ENCODE assay signal across 18 cellular contexts in the genomic region with DNA sequence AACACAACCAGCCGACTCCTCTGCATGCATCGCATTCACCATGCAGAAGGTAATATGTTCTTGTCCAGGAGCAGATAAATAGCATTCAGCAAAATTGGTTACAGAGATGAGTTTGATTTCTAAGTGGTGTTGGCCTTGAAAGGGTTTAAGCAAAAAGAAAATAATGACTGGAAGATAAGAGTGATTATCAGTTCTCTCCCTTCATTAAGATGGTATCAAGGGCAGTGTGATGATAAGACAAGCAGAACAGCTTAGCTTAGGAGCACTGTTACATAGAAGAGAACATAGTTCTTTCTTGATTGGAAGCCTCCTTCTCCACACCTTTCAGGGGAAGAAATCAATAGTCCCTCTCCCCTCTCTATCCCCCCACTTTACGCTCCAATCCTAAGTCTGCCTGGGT.
DNase-seq lines count a peak whose midpoint lies in the region; ATAC-seq and TF ChIP-seq lines count a peak whose summit lies in the region.
"Had no signal": no experiment of that assay in that cellular context is flagged by ENCODE, and none has a peak within 500 bp of the region (broad histone marks: within the 10 kb centered on the region; RNA-seq: fewer than 3 reads in every experiment).

No MANE protein-coding gene starts in this region.

- DNase-seq in activated CD8-positive, alpha-beta T cell treated with anti-CD3 and anti-CD28 coated beads for 36 hours, result no peak
- DNase-seq in activated CD8-positive, alpha-beta T cell treated with anti-CD3 and anti-CD28 coated beads, Interleukin-2, amount 10 ng/mL, durations not matched to agents 7 days and 5 days, result no peak
- DNase-seq in T-helper 17 cell (no peak), memory B cell (ENCODE audit: low spot score in 2 of 2) (no peak), left lobe of liver (ENCODE audit: low spot score) (no peak), NOMO-1 treated with dmso at 0.1 percent for 144 hours (lab: John Stamatoyannopoulos, UW; ENCODE audit: unreplicated experiment) (no peak)
- no peak for DNase-seq in stimulated activated effector memory CD8-positive, alpha-beta T cell treated with anti-CD3 and anti-CD28 coated beads, Interleukin-12 subunit alpha, Interleukin-12 subunit beta, amount 100 ng/mL, for 72 hours (ENCODE audit: low spot score in 2 of 2)
- DNase-seq: GF-D8, H9, NCI-H1105, NCI-H146, NCI-H2029 treated with DMSO at 0.1 percent for 48 hours, NCI-H510A treated with DMSO at 0.1 percent for 48 hours, NCI-H748 treated with DMSO at 0.1 percent for 48 hours, Right ventricle myocardium superior had no signal

- ATAC-seq in activated CD8-positive, alpha-beta T cell treated with anti-CD3 and anti-CD28 coated beads for 36 hours, result no peak
- ATAC-seq in activated CD8-positive, alpha-beta T cell treated with anti-CD3 and anti-CD28 coated beads, Interleukin-2, amount 10 ng/mL, durations not matched to agents 7 days and 5 days, result no peak
- ATAC-seq in T-helper 17 cell (no peak), memory B cell (ENCODE audit: low read depth) (no peak), HG03159 (IDR thresholded peaks at IDR 0.05; ENCODE audit: unreplicated experiment) (no peak), left lobe of liver (no peak)
- ATAC-seq in stimulated activated effector memory CD8-positive, alpha-beta T cell treated with anti-CD3 and anti-CD28 coated beads, Interleukin-12 subunit alpha, Interleukin-12 subunit beta, amount 100 ng/mL, for 72 hours, result no peak

- H3K9me3 ChIP-seq in T-helper 17 cell (ENCODE audit: control insufficient read depth, low read length, poor library complexity, severe bottlenecking), result no peaks in the 10 kb centered on the region

- H3K27me3 Mint-ChIP-seq in activated CD8-positive, alpha-beta T cell treated with anti-CD3 and anti-CD28 coated beads for 36 hours, result no peaks in the 10 kb centered on the region
- no peaks in the 10 kb centered on the region for H3K27me3 Mint-ChIP-seq in activated CD8-positive, alpha-beta T cell treated with anti-CD3 and anti-CD28 coated beads, Interleukin-2, amount 10 ng/mL, durations not matched to agents 7 days and 5 days (ENCODE audit: low read depth)
- H3K27me3 Mint-ChIP-seq in T-helper 17 cell (no peaks in the 10 kb centered on the region), memory B cell (no peaks in the 10 kb centered on the region)
- H3K27me3 Mint-ChIP-seq: B cell had no signal

- CTCF ChIA-PET in activated CD8-positive, alpha-beta T cell treated with anti-CD3 and anti-CD28 coated beads for 36 hours (lab: Charles Lee), result no interaction called here
- CTCF ChIA-PET in activated CD8-positive, alpha-beta T cell treated with anti-CD3 and anti-CD28 coated beads, Interleukin-2, amount 10 ng/mL, durations not matched to agents 7 days and 5 days (lab: Charles Lee), result no interaction called here

- no peak for TF ChIP-seq CTCF in activated CD8-positive, alpha-beta T cell treated with anti-CD3 and anti-CD28 coated beads for 36 hours (IDR thresholded peaks at IDR 0.05)

- POLR2A ChIA-PET in activated CD8-positive, alpha-beta T cell treated with anti-CD3 and anti-CD28 coated beads for 36 hours (lab: Charles Lee), result no interaction called here
- POLR2A ChIA-PET in activated CD8-positive, alpha-beta T cell treated with anti-CD3 and anti-CD28 coated beads, Interleukin-2, amount 10 ng/mL, durations not matched to agents 7 days and 5 days (lab: Charles Lee), result interaction anchor here (0.6 kb wide), 1 partner anchor 33 kb away, joined by 3 read pairs; no protein-coding TSS in a partner anchor

- H3K4me1 Mint-ChIP-seq in activated CD8-positive, alpha-beta T cell treated with anti-CD3 and anti-CD28 coated beads for 36 hours (ENCODE audit: low read depth), result peaks cover 35% of the 10 kb centered on the region
- peaks cover 12% of the 10 kb centered on the region for H3K4me1 Mint-ChIP-seq in activated CD8-positive, alpha-beta T cell treated with anti-CD3 and anti-CD28 coated beads, Interleukin-2, amount 10 ng/mL, durations not matched to agents 7 days and 5 days (ENCODE audit: low read depth)
- H3K4me1 Mint-ChIP-seq in T-helper 17 cell, result peaks cover 21% of the 10 kb centered on the region
- peaks cover 9% of the 10 kb centered on the region for H3K4me1 Mint-ChIP-seq in memory B cell
- peaks cover 57% of the 10 kb centered on the region for H3K4me1 Mint-ChIP-seq in stimulated activated effector memory CD8-positive, alpha-beta T cell treated with anti-CD3 and anti-CD28 coated beads, Interleukin-12 subunit alpha, Interleukin-12 subunit beta, amount 100 ng/mL, for 72 hours
- H3K4me1 Mint-ChIP-seq: B cell had no signal

- no peaks in the 10 kb centered on the region for H3K9me3 Mint-ChIP-seq in activated CD8-positive, alpha-beta T cell treated with anti-CD3 and anti-CD28 coated beads for 36 hours
- no peaks in the 10 kb centered on the region for H3K9me3 Mint-ChIP-seq in activated CD8-positive, alpha-beta T cell treated with anti-CD3 and anti-CD28 coated beads, Interleukin-2, amount 10 ng/mL, durations not matched to agents 7 days and 5 days (ENCODE audit: insufficient read depth)
- no peaks in the 10 kb centered on the region for H3K9me3 Mint-ChIP-seq in memory B cell
- no peaks in the 10 kb centered on the region for H3K9me3 Mint-ChIP-seq in stimulated activated effector memory CD8-positive, alpha-beta T cell treated with anti-CD3 and anti-CD28 coated beads, Interleukin-12 subunit alpha, Interleukin-12 subunit beta, amount 100 ng/mL, for 72 hours
- H3K9me3 Mint-ChIP-seq: CD14-positive monocyte, H9 had no signal

- intact Hi-C loops in activated CD8-positive, alpha-beta T cell treated with anti-CD3 and anti-CD28 coated beads for 36 hours (cut with micrococcal nuclease), result no loop called here

- H3K27ac Mint-ChIP-seq in activated CD8-positive, alpha-beta T cell treated with anti-CD3 and anti-CD28 coated beads for 36 hours, result peak overlapping the region; percentile 65
- H3K27ac Mint-ChIP-seq in activated CD8-positive, alpha-beta T cell treated with anti-CD3 and anti-CD28 coated beads, Interleukin-2, amount 10 ng/mL, durations not matched to agents 7 days and 5 days, result no peak overlapping the region
- peak overlapping the region; percentile 43 for H3K27ac Mint-ChIP-seq in T-helper 17 cell
- peak overlapping the region; percentile 74 for H3K27ac Mint-ChIP-seq in memory B cell
- H3K27ac Mint-ChIP-seq in stimulated activated effector memory CD8-positive, alpha-beta T cell treated with anti-CD3 and anti-CD28 coated beads, Interleukin-12 subunit alpha, Interleukin-12 subunit beta, amount 100 ng/mL, for 72 hours, result peak overlapping the region; percentile 83
- H3K27ac Mint-ChIP-seq: B cell, H9 had no signal

- peaks cover 10% of the 10 kb centered on the region for H3K36me3 Mint-ChIP-seq in activated CD8-positive, alpha-beta T cell treated with anti-CD3 and anti-CD28 coated beads for 36 hours (ENCODE audit: low read depth)
- no peaks in the 10 kb centered on the region for H3K36me3 Mint-ChIP-seq in activated CD8-positive, alpha-beta T cell treated with anti-CD3 and anti-CD28 coated beads, Interleukin-2, amount 10 ng/mL, durations not matched to agents 7 days and 5 days (ENCODE audit: low read depth)
- H3K36me3 Mint-ChIP-seq in T-helper 17 cell (ENCODE audit: low read depth), result peaks cover 3% of the 10 kb centered on the region
- peaks cover 17% of the 10 kb centered on the region for H3K36me3 Mint-ChIP-seq in memory B cell
- H3K36me3 Mint-ChIP-seq in stimulated activated effector memory CD8-positive, alpha-beta T cell treated with anti-CD3 and anti-CD28 coated beads, Interleukin-12 subunit alpha, Interleukin-12 subunit beta, amount 100 ng/mL, for 72 hours, result no peaks in the 10 kb centered on the region

- H3K4me3 Mint-ChIP-seq in activated CD8-positive, alpha-beta T cell treated with anti-CD3 and anti-CD28 coated beads for 36 hours, result no peak overlapping the region
- H3K4me3 Mint-ChIP-seq in activated CD8-positive, alpha-beta T cell treated with anti-CD3 and anti-CD28 coated beads, Interleukin-2, amount 10 ng/mL, durations not matched to agents 7 days and 5 days, result no peak overlapping the region
- H3K4me3 Mint-ChIP-seq in T-helper 17 cell (no peak overlapping the region), memory B cell (no peak overlapping the region)
- H3K4me3 Mint-ChIP-seq in stimulated activated effector memory CD8-positive, alpha-beta T cell treated with anti-CD3 and anti-CD28 coated beads, Interleukin-12 subunit alpha, Interleukin-12 subunit beta, amount 100 ng/mL, for 72 hours, result no peak overlapping the region
- H3K4me3 Mint-ChIP-seq: B cell, H9 had no signal
